ENCODE assay signal across 1 cellular context in the genomic region with DNA sequence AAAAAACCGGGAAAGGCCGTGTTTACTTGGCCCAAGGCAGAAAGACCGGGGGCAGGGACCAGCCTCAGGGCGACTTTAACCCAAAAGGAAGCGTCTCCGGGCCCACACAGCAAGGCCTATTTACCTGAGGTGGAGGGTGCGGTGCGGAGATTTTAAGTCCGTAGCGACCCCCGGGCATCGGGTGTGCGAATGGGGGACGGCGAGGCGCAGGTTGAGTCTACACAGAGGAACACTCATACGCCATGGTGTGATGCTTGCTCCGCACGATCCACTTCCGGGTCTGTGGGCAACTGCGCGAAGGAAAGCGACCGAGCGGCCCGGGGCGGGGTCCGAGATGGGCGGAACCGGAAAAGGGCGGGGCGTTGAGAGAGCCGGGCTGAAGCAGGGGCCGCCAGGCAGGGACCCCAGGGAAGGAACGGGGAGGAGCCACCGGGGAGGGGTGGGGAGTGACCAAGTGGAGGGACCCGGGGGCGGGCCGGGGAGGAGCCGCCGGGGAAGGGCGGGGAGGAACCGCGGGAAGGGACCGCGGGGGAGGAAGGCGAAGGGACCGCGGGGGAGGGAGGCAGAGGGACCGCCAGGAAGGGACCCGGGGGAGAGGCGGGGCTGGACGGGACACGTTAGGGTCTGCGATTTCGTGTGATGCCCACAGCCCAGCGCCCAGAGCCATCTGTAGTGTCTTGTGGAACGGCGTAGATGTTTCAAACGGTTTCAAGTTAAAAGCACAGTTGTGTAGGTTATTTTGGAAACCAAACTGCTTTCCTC.
TF ChIP-seq lines count a peak whose summit lies in the region.

A gene (minus strand): TSS at position 282 of the 762 bp plus-strand sequence. CDS start 17,146 bp downstream, outside the sequence.

TF ChIP-seq in H1, 55 proteins besides CTCF, POLR2A, EP300 and RAD21 (continued from another document):
- no peak for TF ChIP-seq SP1 (IDR thresholded peaks at IDR 0.05; ENCODE audit: low read depth, low read length)
- TF ChIP-seq SIRT6 (IDR thresholded peaks at IDR 0.05; ENCODE audit: low read length) = no peak
- TF ChIP-seq RXRA (IDR thresholded peaks at IDR 0.05; ENCODE audit: insufficient read depth, low read depth, low read length) = no peak
- TF ChIP-seq NRF1 (IDR thresholded peaks at IDR 0.05; ENCODE audit: low read depth, low read length) = no peak
- no peak for TF ChIP-seq MAFK (IDR thresholded peaks at IDR 0.05; ENCODE audit: low read depth, low read length)
- TF ChIP-seq TBP (IDR thresholded peaks at IDR 0.05; ENCODE audit: low read depth, low read length) = peak; percentile 83
- TF ChIP-seq POLR2AphosphoS5 (IDR thresholded peaks at IDR 0.05; ENCODE audit: low read depth, low read length) = peak; percentile 92
- TF ChIP-seq SUZ12 (IDR thresholded peaks at IDR 0.05; ENCODE audit: low read length) = no peak
- TF ChIP-seq KDM1A (IDR thresholded peaks at IDR 0.05; ENCODE audit: borderline replicate concordance, low read length) = no peak; the same call in 1 of the 2 replicates
- peak; percentile 88 for TF ChIP-seq RBBP5 (IDR thresholded peaks at IDR 0.05; ENCODE audit: borderline replicate concordance, low read depth, low read length)
- TF ChIP-seq SRF (IDR thresholded peaks at IDR 0.05; ENCODE audit: low read depth, low read length) = no peak
- TF ChIP-seq, protein P1, sequence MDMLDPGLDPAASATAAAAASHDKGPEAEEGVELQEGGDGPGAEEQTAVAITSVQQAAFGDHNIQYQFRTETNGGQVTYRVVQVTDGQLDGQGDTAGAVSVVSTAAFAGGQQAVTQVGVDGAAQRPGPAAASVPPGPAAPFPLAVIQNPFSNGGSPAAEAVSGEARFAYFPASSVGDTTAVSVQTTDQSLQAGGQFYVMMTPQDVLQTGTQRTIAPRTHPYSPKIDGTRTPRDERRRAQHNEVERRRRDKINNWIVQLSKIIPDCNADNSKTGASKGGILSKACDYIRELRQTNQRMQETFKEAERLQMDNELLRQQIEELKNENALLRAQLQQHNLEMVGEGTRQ (IDR thresholded peaks at IDR 0.05; ENCODE audit: low read length) = no peak
- no peak; a peak in 1 of 4 replicates for TF ChIP-seq SIN3A (conservative IDR thresholded peaks at IDR 0.05 in 1 of 2, IDR thresholded peaks at IDR 0.05 in 1 of 2; ENCODE audit: low read depth in 1 of 2, low read length in 2 of 2)
- TF ChIP-seq RNF2 (IDR thresholded peaks at IDR 0.05; ENCODE audit: borderline replicate concordance, low read depth, low read length, missing control alignments, poor library complexity, severe bottlenecking) = no peak
- no peak for TF ChIP-seq FOSL1 (IDR thresholded peaks at IDR 0.05; ENCODE audit: insufficient read depth, low read depth, low read length)
- no peak for TF ChIP-seq NANOG (IDR thresholded peaks at IDR 0.05; ENCODE audit: insufficient read depth, low read depth, low read length, poor library complexity, severe bottlenecking)
- TF ChIP-seq, protein P2, sequence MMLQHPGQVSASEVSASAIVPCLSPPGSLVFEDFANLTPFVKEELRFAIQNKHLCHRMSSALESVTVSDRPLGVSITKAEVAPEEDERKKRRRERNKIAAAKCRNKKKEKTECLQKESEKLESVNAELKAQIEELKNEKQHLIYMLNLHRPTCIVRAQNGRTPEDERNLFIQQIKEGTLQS (IDR thresholded peaks at IDR 0.05; ENCODE audit: insufficient read depth, low read depth, low read length) = no peak
- no peak for TF ChIP-seq TCF12 (IDR thresholded peaks at IDR 0.05; ENCODE audit: low read depth, low read length)
- no peak for TF ChIP-seq BRCA1 (IDR thresholded peaks at IDR 0.05; ENCODE audit: low read depth, low read length)
- TF ChIP-seq BACH1 (IDR thresholded peaks at IDR 0.05; ENCODE audit: low read length) = no peak
- no peak for TF ChIP-seq SIX5 (IDR thresholded peaks at IDR 0.05; ENCODE audit: low read depth, low read length)
- TF ChIP-seq JUN (IDR thresholded peaks at IDR 0.05; ENCODE audit: low read depth, low read length) = no peak
- TF ChIP-seq, protein P3, sequence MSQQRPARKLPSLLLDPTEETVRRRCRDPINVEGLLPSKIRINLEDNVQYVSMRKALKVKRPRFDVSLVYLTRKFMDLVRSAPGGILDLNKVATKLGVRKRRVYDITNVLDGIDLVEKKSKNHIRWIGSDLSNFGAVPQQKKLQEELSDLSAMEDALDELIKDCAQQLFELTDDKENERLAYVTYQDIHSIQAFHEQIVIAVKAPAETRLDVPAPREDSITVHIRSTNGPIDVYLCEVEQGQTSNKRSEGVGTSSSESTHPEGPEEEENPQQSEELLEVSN (IDR thresholded peaks at IDR 0.05) = no peak
- TF ChIP-seq EGR1 (IDR thresholded peaks at IDR 0.05; ENCODE audit: borderline replicate concordance, low read depth, low read length) = peak; percentile 72; the same call in 1 of the 2 replicates
- no peak for TF ChIP-seq TEAD4 (IDR thresholded peaks at IDR 0.05; ENCODE audit: low read depth, low read length)
- no peak for TF ChIP-seq YY1 (IDR thresholded peaks at IDR 0.05; ENCODE audit: low read depth, low read length)
- TF ChIP-seq GTF2F1 (IDR thresholded peaks at IDR 0.05; ENCODE audit: borderline replicate concordance, low read depth, low read length) = no peak
- no peak for TF ChIP-seq POU5F1 (IDR thresholded peaks at IDR 0.05; ENCODE audit: low read depth, low read length)
- no peak for TF ChIP-seq ZNF274 (IDR thresholded peaks at IDR 0.05; ENCODE audit: borderline replicate concordance, extremely low read depth, low read length)
- TF ChIP-seq PHF8 (conservative IDR thresholded peaks at IDR 0.05; ENCODE audit: low read depth, low read length) = peak; percentile 84
- TF ChIP-seq CEBPB (IDR thresholded peaks at IDR 0.05; ENCODE audit: low read depth, low read length) = no peak
- peak; percentile 24 for TF ChIP-seq KDM4A (IDR thresholded peaks at IDR 0.05; ENCODE audit: low read depth, low read length, severe bottlenecking)
- no peak for TF ChIP-seq CBX5 (IDR thresholded peaks at IDR 0.05; ENCODE audit: low read depth, low read length)
- TF ChIP-seq TAF1 (IDR thresholded peaks at IDR 0.05; ENCODE audit: low read depth, low read length) = peak; percentile 90
- no peak for TF ChIP-seq SP2 (IDR thresholded peaks at IDR 0.05; ENCODE audit: low read length)
- peak; percentile 61 for TF ChIP-seq ASH2L (IDR thresholded peaks at IDR 0.05; ENCODE audit: low read length)
- no peak for TF ChIP-seq CTBP2 (IDR thresholded peaks at IDR 0.05; ENCODE audit: borderline replicate concordance, insufficient read depth, insufficient read length, low read length)
- no peak for TF ChIP-seq BCL11A (IDR thresholded peaks at IDR 0.05; ENCODE audit: low read depth in 2 of 2, low read length in 2 of 2)
- TF ChIP-seq CBX8 (IDR thresholded peaks at IDR 0.05; ENCODE audit: borderline replicate concordance, low read depth, low read length) = no peak
- peak; percentile 44 for TF ChIP-seq TAF7 (optimal IDR thresholded peaks at IDR 0.05; ENCODE audit: borderline replicate concordance, low read depth, low read length)
- TF ChIP-seq EZH2 (IDR thresholded peaks at IDR 0.05; ENCODE audit: low read depth, low read length, severe bottlenecking) = no peak
- TF ChIP-seq CHD2 (IDR thresholded peaks at IDR 0.05; ENCODE audit: low read length) = no peak
- TF ChIP-seq CREB1 (IDR thresholded peaks at IDR 0.05) = peak; percentile 64
- no peak for TF ChIP-seq SP4 (IDR thresholded peaks at IDR 0.05; ENCODE audit: low read length)
- TF ChIP-seq, protein P4, sequence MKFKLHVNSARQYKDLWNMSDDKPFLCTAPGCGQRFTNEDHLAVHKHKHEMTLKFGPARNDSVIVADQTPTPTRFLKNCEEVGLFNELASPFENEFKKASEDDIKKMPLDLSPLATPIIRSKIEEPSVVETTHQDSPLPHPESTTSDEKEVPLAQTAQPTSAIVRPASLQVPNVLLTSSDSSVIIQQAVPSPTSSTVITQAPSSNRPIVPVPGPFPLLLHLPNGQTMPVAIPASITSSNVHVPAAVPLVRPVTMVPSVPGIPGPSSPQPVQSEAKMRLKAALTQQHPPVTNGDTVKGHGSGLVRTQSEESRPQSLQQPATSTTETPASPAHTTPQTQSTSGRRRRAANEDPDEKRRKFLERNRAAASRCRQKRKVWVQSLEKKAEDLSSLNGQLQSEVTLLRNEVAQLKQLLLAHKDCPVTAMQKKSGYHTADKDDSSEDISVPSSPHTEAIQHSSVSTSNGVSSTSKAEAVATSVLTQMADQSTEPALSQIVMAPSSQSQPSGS (IDR thresholded peaks at IDR 0.05; ENCODE audit: low read length) = no peak
- TF ChIP-seq HDAC2 (IDR thresholded peaks at IDR 0.05; ENCODE audit: borderline replicate concordance in 1 of 2, low read depth in 2 of 2, low read length in 2 of 2) = no peak
- TF ChIP-seq HDAC6 (IDR thresholded peaks at IDR 0.05; ENCODE audit: low read depth, low read length) = no peak
- no peak for TF ChIP-seq JUND (IDR thresholded peaks at IDR 0.05; ENCODE audit: low read length)
- no peak for TF ChIP-seq CHD1 (IDR thresholded peaks at IDR 0.05; ENCODE audit: low read depth, low read length)
- TF ChIP-seq, protein P5, sequence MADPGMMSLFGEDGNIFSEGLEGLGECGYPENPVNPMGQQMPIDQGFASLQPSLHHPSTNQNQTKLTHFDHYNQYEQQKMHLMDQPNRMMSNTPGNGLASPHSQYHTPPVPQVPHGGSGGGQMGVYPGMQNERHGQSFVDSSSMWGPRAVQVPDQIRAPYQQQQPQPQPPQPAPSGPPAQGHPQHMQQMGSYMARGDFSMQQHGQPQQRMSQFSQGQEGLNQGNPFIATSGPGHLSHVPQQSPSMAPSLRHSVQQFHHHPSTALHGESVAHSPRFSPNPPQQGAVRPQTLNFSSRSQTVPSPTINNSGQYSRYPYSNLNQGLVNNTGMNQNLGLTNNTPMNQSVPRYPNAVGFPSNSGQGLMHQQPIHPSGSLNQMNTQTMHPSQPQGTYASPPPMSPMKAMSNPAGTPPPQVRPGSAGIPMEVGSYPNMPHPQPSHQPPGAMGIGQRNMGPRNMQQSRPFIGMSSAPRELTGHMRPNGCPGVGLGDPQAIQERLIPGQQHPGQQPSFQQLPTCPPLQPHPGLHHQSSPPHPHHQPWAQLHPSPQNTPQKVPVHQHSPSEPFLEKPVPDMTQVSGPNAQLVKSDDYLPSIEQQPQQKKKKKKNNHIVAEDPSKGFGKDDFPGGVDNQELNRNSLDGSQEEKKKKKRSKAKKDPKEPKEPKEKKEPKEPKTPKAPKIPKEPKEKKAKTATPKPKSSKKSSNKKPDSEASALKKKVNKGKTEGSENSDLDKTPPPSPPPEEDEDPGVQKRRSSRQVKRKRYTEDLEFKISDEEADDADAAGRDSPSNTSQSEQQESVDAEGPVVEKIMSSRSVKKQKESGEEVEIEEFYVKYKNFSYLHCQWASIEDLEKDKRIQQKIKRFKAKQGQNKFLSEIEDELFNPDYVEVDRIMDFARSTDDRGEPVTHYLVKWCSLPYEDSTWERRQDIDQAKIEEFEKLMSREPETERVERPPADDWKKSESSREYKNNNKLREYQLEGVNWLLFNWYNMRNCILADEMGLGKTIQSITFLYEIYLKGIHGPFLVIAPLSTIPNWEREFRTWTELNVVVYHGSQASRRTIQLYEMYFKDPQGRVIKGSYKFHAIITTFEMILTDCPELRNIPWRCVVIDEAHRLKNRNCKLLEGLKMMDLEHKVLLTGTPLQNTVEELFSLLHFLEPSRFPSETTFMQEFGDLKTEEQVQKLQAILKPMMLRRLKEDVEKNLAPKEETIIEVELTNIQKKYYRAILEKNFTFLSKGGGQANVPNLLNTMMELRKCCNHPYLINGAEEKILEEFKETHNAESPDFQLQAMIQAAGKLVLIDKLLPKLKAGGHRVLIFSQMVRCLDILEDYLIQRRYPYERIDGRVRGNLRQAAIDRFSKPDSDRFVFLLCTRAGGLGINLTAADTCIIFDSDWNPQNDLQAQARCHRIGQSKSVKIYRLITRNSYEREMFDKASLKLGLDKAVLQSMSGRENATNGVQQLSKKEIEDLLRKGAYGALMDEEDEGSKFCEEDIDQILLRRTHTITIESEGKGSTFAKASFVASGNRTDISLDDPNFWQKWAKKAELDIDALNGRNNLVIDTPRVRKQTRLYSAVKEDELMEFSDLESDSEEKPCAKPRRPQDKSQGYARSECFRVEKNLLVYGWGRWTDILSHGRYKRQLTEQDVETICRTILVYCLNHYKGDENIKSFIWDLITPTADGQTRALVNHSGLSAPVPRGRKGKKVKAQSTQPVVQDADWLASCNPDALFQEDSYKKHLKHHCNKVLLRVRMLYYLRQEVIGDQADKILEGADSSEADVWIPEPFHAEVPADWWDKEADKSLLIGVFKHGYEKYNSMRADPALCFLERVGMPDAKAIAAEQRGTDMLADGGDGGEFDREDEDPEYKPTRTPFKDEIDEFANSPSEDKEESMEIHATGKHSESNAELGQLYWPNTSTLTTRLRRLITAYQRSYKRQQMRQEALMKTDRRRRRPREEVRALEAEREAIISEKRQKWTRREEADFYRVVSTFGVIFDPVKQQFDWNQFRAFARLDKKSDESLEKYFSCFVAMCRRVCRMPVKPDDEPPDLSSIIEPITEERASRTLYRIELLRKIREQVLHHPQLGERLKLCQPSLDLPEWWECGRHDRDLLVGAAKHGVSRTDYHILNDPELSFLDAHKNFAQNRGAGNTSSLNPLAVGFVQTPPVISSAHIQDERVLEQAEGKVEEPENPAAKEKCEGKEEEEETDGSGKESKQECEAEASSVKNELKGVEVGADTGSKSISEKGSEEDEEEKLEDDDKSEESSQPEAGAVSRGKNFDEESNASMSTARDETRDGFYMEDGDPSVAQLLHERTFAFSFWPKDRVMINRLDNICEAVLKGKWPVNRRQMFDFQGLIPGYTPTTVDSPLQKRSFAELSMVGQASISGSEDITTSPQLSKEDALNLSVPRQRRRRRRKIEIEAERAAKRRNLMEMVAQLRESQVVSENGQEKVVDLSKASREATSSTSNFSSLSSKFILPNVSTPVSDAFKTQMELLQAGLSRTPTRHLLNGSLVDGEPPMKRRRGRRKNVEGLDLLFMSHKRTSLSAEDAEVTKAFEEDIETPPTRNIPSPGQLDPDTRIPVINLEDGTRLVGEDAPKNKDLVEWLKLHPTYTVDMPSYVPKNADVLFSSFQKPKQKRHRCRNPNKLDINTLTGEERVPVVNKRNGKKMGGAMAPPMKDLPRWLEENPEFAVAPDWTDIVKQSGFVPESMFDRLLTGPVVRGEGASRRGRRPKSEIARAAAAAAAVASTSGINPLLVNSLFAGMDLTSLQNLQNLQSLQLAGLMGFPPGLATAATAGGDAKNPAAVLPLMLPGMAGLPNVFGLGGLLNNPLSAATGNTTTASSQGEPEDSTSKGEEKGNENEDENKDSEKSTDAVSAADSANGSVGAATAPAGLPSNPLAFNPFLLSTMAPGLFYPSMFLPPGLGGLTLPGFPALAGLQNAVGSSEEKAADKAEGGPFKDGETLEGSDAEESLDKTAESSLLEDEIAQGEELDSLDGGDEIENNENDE (IDR thresholded peaks at IDR 0.05; ENCODE audit: insufficient replicate concordance, low read length) = no peak
- no peak for TF ChIP-seq GABPA (IDR thresholded peaks at IDR 0.05; ENCODE audit: borderline replicate concordance, insufficient read depth, low read length)
- TF ChIP-seq KDM5A (IDR thresholded peaks at IDR 0.05; ENCODE audit: low read length) = no peak
- no peak for TF ChIP-seq SAP30 (IDR thresholded peaks at IDR 0.05; ENCODE audit: insufficient read depth, insufficient replicate concordance, low read length)
- no peak for TF ChIP-seq RFX5 (IDR thresholded peaks at IDR 0.05; ENCODE audit: borderline replicate concordance, low read depth, low read length)
